Comparison of ENCODE assay signal across 20 cellular contexts in the genomic region with DNA sequence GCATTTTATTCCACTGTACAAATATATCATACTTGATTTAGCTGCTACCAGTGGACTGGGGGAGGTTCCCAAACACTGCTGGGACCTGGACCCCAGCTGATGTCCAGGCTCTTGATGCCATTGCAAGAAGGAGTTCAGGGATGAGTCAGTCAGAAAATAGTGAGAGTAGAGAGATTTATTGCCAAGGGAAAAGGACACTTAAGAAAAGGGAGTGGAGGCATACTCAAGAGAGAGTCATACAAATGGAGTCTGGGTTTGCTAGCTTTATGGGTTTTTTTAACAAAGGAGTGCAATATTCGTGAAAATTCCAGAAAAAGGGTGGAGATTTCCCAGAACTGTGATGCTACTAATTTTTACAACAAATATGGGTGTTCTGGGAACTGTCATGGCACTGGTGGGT. TPM values are rescaled to one million over a fixed set of nuclear protein-coding genes. Genes with fewer than 3 reads are reported as not detected.
DNase-seq lines count a peak whose midpoint lies in the region; ATAC-seq and TF ChIP-seq lines count a peak whose summit lies in the region.
"Had no signal": no experiment of that assay in that cellular context is flagged by ENCODE, and none has a peak within 500 bp of the region (broad histone marks: within the 10 kb centered on the region; RNA-seq: fewer than 3 reads in every experiment).

No MANE protein-coding gene starts in this region.

- ATAC-seq in activated T-cell treated with anti-CD3 and anti-CD28 coated beads, Interleukin-2, amount 50 U/mL, for 4 hours: no peak
- ATAC-seq: heart right ventricle, right lobe of liver had no signal

- intact Hi-C loops in prostate gland (cut with DNase I): no loop called here

- H3K27me3 Mint-ChIP-seq in nephron progenitor cell (ENCODE audit: low read depth, poor library complexity): peaks cover 3% of the 10 kb centered on the region
- no peaks in the 10 kb centered on the region for H3K27me3 Mint-ChIP-seq in activated T-cell treated with anti-CD3 and anti-CD28 coated beads, Interleukin-2, amount 50 U/mL, for 4 hours (ENCODE audit: low read depth)

- H3K27me3 ChIP-seq in prostate gland (replicated peaks; ENCODE audit: insufficient read depth): no peaks in the 10 kb centered on the region
- H3K27me3 ChIP-seq: cardiac muscle cell, heart right ventricle, neural progenitor cell, right lobe of liver, uterus had no signal

- no peak overlapping the region for H3K4me3 Mint-ChIP-seq in nephron progenitor cell
- no peak overlapping the region for H3K4me3 Mint-ChIP-seq in activated T-cell treated with anti-CD3 and anti-CD28 coated beads, Interleukin-2, amount 50 U/mL, for 4 hours
- H3K4me3 Mint-ChIP-seq: neural progenitor cell had no signal

- DNase-seq in AG20443 (ENCODE audit: low spot score) (peak; percentile 42), NCI-H226 (peak; percentile 82), dedifferentiated amniotic fluid mesenchymal stem cell (ENCODE audit: extremely low spot score) (peak; percentile 21), nephron progenitor cell (no peak), G401 (ENCODE audit: low spot score) (no peak), prostate gland (ENCODE audit: low spot score) (no peak)
- no peak for DNase-seq in activated T-cell treated with anti-CD3 and anti-CD28 coated beads, Interleukin-2, amount 50 U/mL, for 4 hours
- no peak for DNase-seq in activated CD4-positive, alpha-beta T cell treated with anti-CD3 and anti-CD28 coated beads for 1 hour
- DNase-seq: activated naive CD4-positive, alpha-beta T cell; AML-193; heart right ventricle; KBM-7; NCI-H1436; NCI-H2227 treated with DMSO at 0.1 percent for 48 hours; right lobe of liver; stimulated activated naive CD4-positive, alpha-beta T cell treated with Interleukin-2 at 50 U/mL for 16 hours; uterus had no signal

- H3K36me3 ChIP-seq in prostate gland: no peaks in the 10 kb centered on the region
- H3K36me3 ChIP-seq: cardiac muscle cell, HAP-1, heart right ventricle, neural progenitor cell, right lobe of liver, uterus had no signal

- 78% methylated on average over 1 of the region's 1 CpG for whole genome bisulfite sequencing in prostate gland

- no peaks in the 10 kb centered on the region for H3K4me1 ChIP-seq in prostate gland (replicated peaks)
- H3K4me1 ChIP-seq: heart right ventricle, uterus had no signal

- H3K9me3 Mint-ChIP-seq in nephron progenitor cell: no peaks in the 10 kb centered on the region
- no peaks in the 10 kb centered on the region for H3K9me3 Mint-ChIP-seq in activated T-cell treated with anti-CD3 and anti-CD28 coated beads, Interleukin-2, amount 50 U/mL, for 4 hours
- H3K9me3 Mint-ChIP-seq: neural progenitor cell had no signal

- TF ChIP-seq CTCF in nephron progenitor cell (IDR thresholded peaks at IDR 0.05) (no peak), prostate gland (IDR thresholded peaks at IDR 0.05) (no peak)

- peak overlapping the region; percentile 2 for H3K27ac Mint-ChIP-seq in nephron progenitor cell
- H3K27ac Mint-ChIP-seq: neural progenitor cell had no signal

- H3K9me3 ChIP-seq in prostate gland: no peaks in the 10 kb centered on the region
- H3K9me3 ChIP-seq: HAP-1, heart right ventricle, right lobe of liver, uterus had no signal

- in situ Hi-C loops in G401 (cut with HindIII; ENCODE audit: low sequenced_read_pairs): no loop called here

- H3K27ac ChIP-seq in prostate gland: no peak overlapping the region
- H3K27ac ChIP-seq: cardiac muscle cell, heart right ventricle, neural progenitor cell, right lobe of liver, uterus had no signal

- TF ChIP-seq POLR2A in prostate gland (IDR thresholded peaks at IDR 0.05): no peak

- H3K36me3 Mint-ChIP-seq in nephron progenitor cell (ENCODE audit: low read depth): no peaks in the 10 kb centered on the region
- no peaks in the 10 kb centered on the region for H3K36me3 Mint-ChIP-seq in activated T-cell treated with anti-CD3 and anti-CD28 coated beads, Interleukin-2, amount 50 U/mL, for 4 hours (ENCODE audit: insufficient read depth)
- H3K36me3 Mint-ChIP-seq: neural progenitor cell had no signal

- H3K4me1 Mint-ChIP-seq in nephron progenitor cell: peaks cover 13% of the 10 kb centered on the region
- H3K4me1 Mint-ChIP-seq in activated T-cell treated with anti-CD3 and anti-CD28 coated beads, Interleukin-2, amount 50 U/mL, for 4 hours (ENCODE audit: low read depth): no peaks in the 10 kb centered on the region

- H3K4me3 ChIP-seq in prostate gland: no peak overlapping the region
- H3K4me3 ChIP-seq: cardiac muscle cell, HAP-1, heart right ventricle, neural progenitor cell, right lobe of liver, uterus had no signal

RNA-seq across cellular contexts. Expression of gene GPC6, which starts 36.1 kb away (rescaled TPM):
- 0.98 and 2.1 TPM in 2 replicates for total RNA-seq in G401 (2014; rRNA removed; shearing (Covaris generic))
- under 1 TPM in 2 of 3 donors, not detected in 1; 0.03 to 0.08 TPM for total RNA-seq in activated T-cell treated with anti-CD3 and anti-CD28 coated beads, Interleukin-2, amount 50 U/mL, for 4 hours
- 1 to 10 TPM; 3.4 to 5.3 TPM for total RNA-seq in prostate gland

Comparison
In these comparisons a context has a peak if more than half of its experiments do, and no peak if none do; other contexts are left out.
1. DNase-seq: peak in AG20443 (single experiment), NCI-H226 (single experiment) and dedifferentiated amniotic fluid mesenchymal stem cell (single experiment); none in nephron progenitor cell (single experiment), G401 (single experiment), activated T-cell treated with anti-CD3 and anti-CD28 coated beads, Interleukin-2, amount 50 U/mL, for 4 hours (single experiment), activated CD4-positive, alpha-beta T cell treated with anti-CD3 and anti-CD28 coated beads for 1 hour (single experiment) and prostate gland (single experiment).